9 cellular contexts compared by ENCODE assay signal in genomic region chr10:69065406-69066361, GRCh38. TPM values are rescaled to one million over a fixed set of nuclear protein-coding genes. Genes with fewer than 3 reads are reported as not detected.
DNase-seq lines count a peak whose midpoint lies in the region; ATAC-seq and TF ChIP-seq lines count a peak whose summit lies in the region.
"Had no signal": no experiment of that assay in that cellular context is flagged by ENCODE, and none has a peak within 500 bp of the region (broad histone marks: within the 10 kb centered on the region; RNA-seq: fewer than 3 reads in every experiment).

No MANE protein-coding gene starts in this region.

- peak overlapping the region; percentile 52 for H3K9ac ChIP-seq in BLaER1
- peak overlapping the region; percentile 4 for H3K9ac ChIP-seq in mucosa of stomach (ENCODE audit: low read length)

- no peak for TF ChIP-seq CTCF in A673 (conservative IDR thresholded peaks at IDR 0.05; ENCODE audit: low read depth, low read length)

- H3K27me3 ChIP-seq in BLaER1: no peaks in the 10 kb centered on the region
- H3K27me3 ChIP-seq in mucosa of stomach (ENCODE audit: control insufficient read depth, insufficient read depth, low read length): no peaks in the 10 kb centered on the region
- no peaks in the 10 kb centered on the region for H3K27me3 ChIP-seq in A673 (replicated peaks; ENCODE audit: insufficient read depth, low read depth, low read length, poor library complexity)

- no peaks in the 10 kb centered on the region for H3K36me3 Mint-ChIP-seq in activated naive CD8-positive, alpha-beta T cell treated with anti-CD3 and anti-CD28 coated beads, Interleukin-2, amount 50 U/mL, for 24 hours (ENCODE audit: low read depth)
- H3K36me3 Mint-ChIP-seq: brain had no signal

- H3K27ac ChIP-seq in BLaER1 (peak overlapping the region; percentile 57), A673 (ENCODE audit: low read depth, low read length, poor library complexity, severe bottlenecking) (no peak overlapping the region)

- H3K36me3 ChIP-seq in BLaER1 (no peaks in the 10 kb centered on the region), mucosa of stomach (ENCODE audit: control insufficient read depth, insufficient read depth, low read length) (no peaks in the 10 kb centered on the region), A673 (ENCODE audit: insufficient read depth, low read length, poor library complexity, severe bottlenecking) (no peaks in the 10 kb centered on the region)

- BruUV-seq in A673 (replicated peaks; lab: Mats Ljungman, UMichigan): no TSS peak

- ATAC-seq in GM19351 (IDR thresholded peaks at IDR 0.05; ENCODE audit: unreplicated experiment) (peak; percentile 52), HG03469 (IDR thresholded peaks at IDR 0.05; ENCODE audit: unreplicated experiment) (peak; percentile 35)
- peak; percentile 90 for ATAC-seq in activated naive CD8-positive, alpha-beta T cell treated with anti-CD3 and anti-CD28 coated beads, Interleukin-2, amount 50 U/mL, for 24 hours

- H3K4me2 ChIP-seq in BLaER1: peak overlapping the region; percentile 87

- intact Hi-C loops in A673 (cut with micrococcal nuclease; ENCODE audit: unreplicated experiment): no loop called here

- CTCF ChIA-PET in A673 (lab: Charles Lee): interaction anchor here (0.5 kb wide), 1 partner anchor 12 kb away, joined by 4 read pairs; no protein-coding TSS in a partner anchor

- H3K27ac Mint-ChIP-seq in activated naive CD8-positive, alpha-beta T cell treated with anti-CD3 and anti-CD28 coated beads, Interleukin-2, amount 50 U/mL, for 24 hours: peak overlapping the region; percentile 94
- H3K27ac Mint-ChIP-seq: brain had no signal

- H3K4me1 ChIP-seq in BLaER1: peaks cover 47% of the 10 kb centered on the region
- no peaks in the 10 kb centered on the region for H3K4me1 ChIP-seq in mucosa of stomach (ENCODE audit: control insufficient read depth, insufficient read depth, low read length)
- H3K4me1 ChIP-seq in A673 (ENCODE audit: insufficient read depth, low read length, poor library complexity, severe bottlenecking): no peaks in the 10 kb centered on the region

- no peaks in the 10 kb centered on the region for H3K9me3 Mint-ChIP-seq in activated naive CD8-positive, alpha-beta T cell treated with anti-CD3 and anti-CD28 coated beads, Interleukin-2, amount 50 U/mL, for 24 hours

- H3K4me3 ChIP-seq in BLaER1 (peak overlapping the region; percentile 29; the same call in 1 of the 2 replicates), mucosa of stomach (ENCODE audit: low read length) (no peak overlapping the region), A673 (ENCODE audit: low read depth, low read length, poor library complexity, severe bottlenecking) (no peak overlapping the region)

- no peaks in the 10 kb centered on the region for H4K20me1 ChIP-seq in BLaER1

- H3K9me3 ChIP-seq in BLaER1 (no peaks in the 10 kb centered on the region), mucosa of stomach (ENCODE audit: control insufficient read depth, low read length) (no peaks in the 10 kb centered on the region), A673 (ENCODE audit: low read depth, low read length, poor library complexity, severe bottlenecking) (no peaks in the 10 kb centered on the region)

- POLR2A ChIA-PET in A673 (lab: Charles Lee; ENCODE audit: low non-redundant PET): no interaction called here

- no peaks in the 10 kb centered on the region for H3K27me3 Mint-ChIP-seq in activated naive CD8-positive, alpha-beta T cell treated with anti-CD3 and anti-CD28 coated beads, Interleukin-2, amount 50 U/mL, for 24 hours

- peaks cover 62% of the 10 kb centered on the region for H3K4me1 Mint-ChIP-seq in activated naive CD8-positive, alpha-beta T cell treated with anti-CD3 and anti-CD28 coated beads, Interleukin-2, amount 50 U/mL, for 24 hours
- H3K4me1 Mint-ChIP-seq: brain had no signal

- peak overlapping the region; percentile 66 for H3K4me3 Mint-ChIP-seq in activated naive CD8-positive, alpha-beta T cell treated with anti-CD3 and anti-CD28 coated beads, Interleukin-2, amount 50 U/mL, for 24 hours
- H3K4me3 Mint-ChIP-seq: brain had no signal

- peak; percentile 71 for DNase-seq in activated naive CD8-positive, alpha-beta T cell treated with anti-CD3 and anti-CD28 coated beads, Interleukin-2, amount 50 U/mL, for 24 hours
- DNase-seq in SK-N-DZ (ENCODE audit: low spot score): no peak
- DNase-seq in NCI-H146 (lab: John Stamatoyannopoulos, UW): no peak
- no peak for DNase-seq in A673 (ENCODE audit: low spot score)

RNA-seq across cellular contexts. Expression of gene SRGN, which starts 22.2 kb away (rescaled TPM):
- polyA plus RNA-seq in SK-N-DZ (2014; cell fraction: cytosol; rRNA removed): not detected in 2 replicates
- polyA plus RNA-seq in SK-N-DZ (2014; cell fraction: nucleus; rRNA removed): not detected in 2 replicates
- total RNA-seq in A673 (2021): 0.32 TPM in 1 of 2 replicates, not detected in the other

RNA-seq across cellular contexts. Expression of gene VPS26A, which starts 58.3 kb away (rescaled TPM):
- 19.1 and 28.5 TPM in 2 replicates for polyA plus RNA-seq in SK-N-DZ (2014; cell fraction: cytosol; rRNA removed)
- polyA plus RNA-seq in SK-N-DZ (2014; cell fraction: nucleus; rRNA removed): 13.1 and 21.7 TPM in 2 replicates
- total RNA-seq in A673 (2021): 80.1 and 82.1 TPM in 2 replicates

Comparison
In these comparisons a context has a peak if more than half of its experiments do, and no peak if none do; other contexts are left out.
1. ATAC-seq: peak in every context shown above with its lines; median percentile 90 in activated naive CD8-positive, alpha-beta T cell treated with anti-CD3 and anti-CD28 coated beads, Interleukin-2, amount 50 U/mL, for 24 hours; 52 in GM19351; 35 in HG03469.